Comparison of ENCODE assay signal across 1 cellular context in genomic region chr16:27281285-27281684, GRCh38.
TF ChIP-seq lines count a peak whose summit lies in the region.

No MANE protein-coding gene starts in this region.

TF ChIP-seq in H1, 55 proteins besides CTCF, POLR2A, EP300 and RAD21:
- TF ChIP-seq TAF1 (IDR thresholded peaks at IDR 0.05; ENCODE audit: low read depth, low read length), result no peak
- no peak for TF ChIP-seq CTBP2 (IDR thresholded peaks at IDR 0.05; ENCODE audit: borderline replicate concordance, insufficient read depth, insufficient read length, low read length)
- no peak for TF ChIP-seq BRCA1 (IDR thresholded peaks at IDR 0.05; ENCODE audit: low read depth, low read length)
- no peak for TF ChIP-seq YY1 (IDR thresholded peaks at IDR 0.05; ENCODE audit: low read depth, low read length)
- TF ChIP-seq NANOG (IDR thresholded peaks at IDR 0.05; ENCODE audit: insufficient read depth, low read depth, low read length, poor library complexity, severe bottlenecking), result no peak
- no peak for TF ChIP-seq RNF2 (IDR thresholded peaks at IDR 0.05; ENCODE audit: borderline replicate concordance, low read depth, low read length, missing control alignments, poor library complexity, severe bottlenecking)
TF ChIP-seq in H1: peak in this region for 0.
